Comparison of ENCODE assay signal across 24 cellular contexts in the genomic region with DNA sequence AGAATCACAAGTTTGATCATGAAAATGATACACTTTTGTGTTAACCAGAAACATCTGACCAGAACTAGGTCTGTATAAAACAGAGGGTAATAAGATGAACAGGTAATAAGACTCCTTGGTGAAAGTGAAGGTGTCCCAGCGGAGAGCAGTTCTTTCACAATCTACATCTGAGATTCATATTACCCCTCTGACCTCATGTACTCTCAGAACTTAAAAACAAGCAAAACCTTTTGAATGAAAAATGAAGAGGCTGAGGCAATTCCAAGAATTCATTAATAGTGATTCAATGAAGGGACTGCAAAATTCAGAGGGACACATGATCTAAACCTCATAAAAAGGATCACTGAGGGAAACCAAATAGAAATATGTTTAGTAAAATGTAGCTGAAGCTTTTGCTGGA. TPM values are rescaled to one million over a fixed set of nuclear protein-coding genes. Genes with fewer than 3 reads are reported as not detected.
A peak's percentile ranks its signal among the peaks of the same experiment; 100 is the strongest.
DNase-seq lines count a peak whose midpoint lies in the region; ATAC-seq, FAIRE-seq and TF ChIP-seq lines count a peak whose summit lies in the region.
"Had no signal": no experiment of that assay in that cellular context is flagged by ENCODE, and none has a peak within 500 bp of the region (broad histone marks: within the 10 kb centered on the region; RNA-seq: fewer than 3 reads in every experiment).

No MANE protein-coding gene starts in this region.

- intact Hi-C loops in ascending aorta (cut with DNase I), result loop anchor here (10.0 kb wide), 1 partner anchor 1774 kb away; the partner anchor contains the start of gene SLC19A2

- H3K4me2 ChIP-seq in MM.1S (ENCODE audit: low read depth, low read length), result peak overlapping the region; percentile 1; the same call in 1 of the 2 replicates
- H3K4me2 ChIP-seq: A549; BLaER1 treated with 17β-estradiol and CSF1 and Interleukin-3, amounts not matched to agents 10 nM and 100 nM; GM23338; SK-N-SH had no signal

- no peak overlapping the region for H3K9ac ChIP-seq in MM.1S (ENCODE audit: low read length)
- H3K9ac ChIP-seq: BLaER1 treated with 17β-estradiol and CSF1 and Interleukin-3, amounts not matched to agents 10 nM and 100 nM; SK-N-SH had no signal

- no peak overlapping the region for H3K27ac ChIP-seq in MM.1S (ENCODE audit: low read length)
- peak overlapping the region; percentile 58 to 84 for H3K27ac ChIP-seq in ascending aorta
- peak overlapping the region; percentile 50 to 78 for H3K27ac ChIP-seq in thoracic aorta
- H3K27ac ChIP-seq: A549; BLaER1 treated with 17β-estradiol and CSF1 and Interleukin-3, amounts not matched to agents 10 nM and 100 nM had no signal

- no peak overlapping the region for H2AFZ ChIP-seq in MM.1S (ENCODE audit: low read length)
- H2AFZ ChIP-seq: GM23338 had no signal

- FAIRE-seq in urothelium cell line (lab: Jason Lieb, UNC), result no peak
- FAIRE-seq: A549, G401.6, HepG2 had no signal

- H3K9me2 ChIP-seq in MM.1S (replicated peaks; ENCODE audit: insufficient read depth, low read length), result no peaks in the 10 kb centered on the region
- H3K9me2 ChIP-seq: SK-N-SH had no signal

- TF ChIP-seq CTCF in GM12865 (IDR thresholded peaks at IDR 0.05; ENCODE audit: insufficient read depth, low read depth, low read length, missing control alignments), result no peak
- no peak for TF ChIP-seq CTCF in MM.1S (IDR thresholded peaks at IDR 0.05; ENCODE audit: low read length)
- TF ChIP-seq CTCF in ascending aorta (IDR thresholded peaks at IDR 0.05), result no peak
- TF ChIP-seq CTCF in thoracic aorta (IDR thresholded peaks at IDR 0.05), result no peak

- H3K4me3 ChIP-seq in GM12865 (ENCODE audit: low read depth, low read length) (no peak overlapping the region), MM.1S (ENCODE audit: low read length) (no peak overlapping the region), ascending aorta (no peak overlapping the region), thoracic aorta (no peak overlapping the region)
- H3K4me3 ChIP-seq: A549; BLaER1 treated with 17β-estradiol and CSF1 and Interleukin-3, amounts not matched to agents 10 nM and 100 nM; GM23338; MG63 had no signal

- no peaks in the 10 kb centered on the region for H4K20me1 ChIP-seq in MM.1S (ENCODE audit: insufficient read depth, low read length)

- H3K27me3 ChIP-seq in MM.1S (replicated peaks; ENCODE audit: insufficient read depth, low read length) (no peaks in the 10 kb centered on the region), ascending aorta (no peaks in the 10 kb centered on the region), thoracic aorta (replicated peaks; ENCODE audit: insufficient read depth) (no peaks in the 10 kb centered on the region)
- H3K27me3 ChIP-seq: MG63 had no signal

- no peaks in the 10 kb centered on the region for H3K79me2 ChIP-seq in MM.1S (ENCODE audit: low read length)

- H3K4me1 ChIP-seq in MM.1S (ENCODE audit: low read length), result peaks cover 33% of the 10 kb centered on the region
- peaks cover 0 to 5% of the 10 kb centered on the region in 2 donors for H3K4me1 ChIP-seq in ascending aorta
- H3K4me1 ChIP-seq in thoracic aorta (ENCODE audit: control insufficient read depth in 1 of 2, low read depth in 2 of 2), result peaks cover 13 to 21% of the 10 kb centered on the region in 2 donors
- H3K4me1 ChIP-seq: A549 had no signal

- ATAC-seq in thoracic aorta (ENCODE audit: insufficient number of reproducible peaks, low FRiP score, low read depth), result no peak
- ATAC-seq: A549, GM23338, HepG2 had no signal

- H3K9me3 ChIP-seq in MM.1S (replicated peaks; ENCODE audit: insufficient read depth, low read length) (no peaks in the 10 kb centered on the region), ascending aorta (no peaks in the 10 kb centered on the region), thoracic aorta (no peaks in the 10 kb centered on the region)
- H3K9me3 ChIP-seq: A549; BLaER1 treated with 17β-estradiol and CSF1 and Interleukin-3, amounts not matched to agents 10 nM and 100 nM; MG63; SK-N-SH had no signal

- H3K36me3 ChIP-seq in MM.1S (replicated peaks; ENCODE audit: insufficient read depth, low read length) (no peaks in the 10 kb centered on the region), ascending aorta (no peaks in the 10 kb centered on the region), thoracic aorta (no peaks in the 10 kb centered on the region)
- H3K36me3 ChIP-seq: MG63 had no signal

- peaks cover 40% of the 10 kb centered on the region for H3F3A ChIP-seq in MM.1S (ENCODE audit: insufficient read depth, low read length)

- DNase-seq in GM12865 (ENCODE audit: low read depth), result peak; percentile 65
- peak; percentile 71 for DNase-seq in MM.1S
- no peak for DNase-seq in ascending aorta (ENCODE audit: low spot score in 2 of 2)
- no peak for DNase-seq in thoracic aorta (ENCODE audit: low spot score)
- DNase-seq in urothelium cell line (ENCODE audit: low spot score), result no peak
- DNase-seq in DMS153 treated with DMSO at 0.1 percent for 48 hours (lab: John Stamatoyannopoulos, UW; ENCODE audit: unreplicated experiment), result no peak
- DNase-seq in cortex of kidney (lab: John Stamatoyannopoulos, UW), result no peak
- DNase-seq: AML-193; CD4-positive, alpha-beta memory T cell; COR-L47; H9; KBM-7; MG63; NCI-H1417 treated with DMSO at 0.1 percent for 48 hours; NCI-H1694 treated with DMSO at 0.1 percent for 48 hours; NCI-H2081; NCI-H2227 treated with DMSO at 0.1 percent for 48 hours; NCI-H526 treated with DMSO at 0.1 percent for 48 hours; SK-N-SH had no signal

RNA-seq across cellular contexts. Expression of gene MPZL1, which starts 10.9 kb away (rescaled TPM):
- 58.9 TPM for total RNA-seq in ascending aorta
- total RNA-seq in thoracic aorta, result 100 to 1,000 TPM in 1 of 2 donors, 10 to 100 TPM in 1; 92.6 to 108 TPM

Comparison
In these comparisons a context has a peak if more than half of its experiments do, and no peak if none do; other contexts are left out.
1. DNase-seq: peak in GM12865 (single experiment) and MM.1S (single experiment); none in ascending aorta (0 of 2), thoracic aorta (single experiment), urothelium cell line (single experiment), DMS153 treated with DMSO at 0.1 percent for 48 hours (single experiment) and cortex of kidney (single experiment).